Comparison of ENCODE assay signal across 10 cellular contexts in genomic region chr6:157032923-157033322, GRCh38.
DNase-seq lines count a peak whose midpoint lies in the region; ATAC-seq and TF ChIP-seq lines count a peak whose summit lies in the region.
"Had no signal": no experiment of that assay in that cellular context is flagged by ENCODE, and none has a peak within 500 bp of the region (broad histone marks: within the 10 kb centered on the region; RNA-seq: fewer than 3 reads in every experiment).

No MANE protein-coding gene starts in this region.

- H3K4me3 ChIP-seq in mucosa of stomach (ENCODE audit: low read length) (peak overlapping the region; percentile 49), vagina (peak overlapping the region; percentile 41 to 42), WERI-Rb-1 (ENCODE audit: low read depth, low read length) (no peak overlapping the region)
- H3K4me3 ChIP-seq: HAP-1 had no signal

- H3K4me1 ChIP-seq in mucosa of stomach (ENCODE audit: control insufficient read depth, insufficient read depth, low read length) (peaks cover 18% of the 10 kb centered on the region), vagina (peaks cover 51% of the 10 kb centered on the region)

- no peaks in the 10 kb centered on the region for H3K27me3 ChIP-seq in mucosa of stomach (ENCODE audit: control insufficient read depth, insufficient read depth, low read length)
- H3K27me3 ChIP-seq in vagina: no peaks in the 10 kb centered on the region
- H3K27me3 ChIP-seq in WERI-Rb-1 (ENCODE audit: insufficient read depth, low read depth, severe bottlenecking): no peaks in the 10 kb centered on the region

- POLR2A ChIA-PET in MCF 10A (lab: Yijun Ruan, JAX): interaction anchor here (0.6 to 4.6 kb wide), 9 partner anchors 10 to 312 kb away, joined by 3 to 122 read pairs (median 12); partner anchors contain the start of gene ARID1B

- H3K9me3 ChIP-seq in mucosa of stomach (ENCODE audit: control insufficient read depth, low read length): no peaks in the 10 kb centered on the region
- H3K9me3 ChIP-seq in vagina: no peaks in the 10 kb centered on the region
- no peaks in the 10 kb centered on the region for H3K9me3 ChIP-seq in WERI-Rb-1 (ENCODE audit: severe bottlenecking)
- H3K9me3 ChIP-seq: HAP-1 had no signal

- no peak for DNase-seq in stimulated activated naive CD8-positive, alpha-beta T cell treated with anti-CD3 and anti-CD28 coated beads, Interleukin-15, Interleukin-2, amounts not matched to agents 100 U/mL and 50 U/mL, for 24 hours
- no peak for DNase-seq in MCF 10A (ENCODE audit: unreplicated experiment)
- DNase-seq in vagina (ENCODE audit: extremely low spot score in 2 of 2): no peak
- DNase-seq in stimulated activated CD4-positive, alpha-beta T cell treated with anti-CD3 and anti-CD28 coated beads, Interleukin-4, amount 100 ng/mL, for 1 hour: no peak
- no peak for DNase-seq in WERI-Rb-1
- DNase-seq: anterior cingulate cortex had no signal

- intact Hi-C loops in MCF 10A (cut with micrococcal nuclease): loop anchor here (5.0 kb wide), 2 partner anchors 74 to 471 kb away; no protein-coding TSS in a partner anchor
- intact Hi-C loops in vagina (cut with DNase I): no loop called here

- H3K9me3 Mint-ChIP-seq in stimulated activated naive CD8-positive, alpha-beta T cell treated with anti-CD3 and anti-CD28 coated beads, Interleukin-15, Interleukin-2, amounts not matched to agents 100 ng/mL and 50 ng/mL, for 24 hours: peaks cover 5% of the 10 kb centered on the region
- H3K9me3 Mint-ChIP-seq in MCF 10A (ENCODE audit: unreplicated experiment): peaks cover 8% of the 10 kb centered on the region

- TF ChIP-seq POLR2A in vagina (IDR thresholded peaks at IDR 0.05): no peak

- H3K36me3 Mint-ChIP-seq in stimulated activated naive CD8-positive, alpha-beta T cell treated with anti-CD3 and anti-CD28 coated beads, Interleukin-15, Interleukin-2, amounts not matched to agents 100 ng/mL and 50 ng/mL, for 24 hours (ENCODE audit: low read depth): no peaks in the 10 kb centered on the region
- H3K36me3 Mint-ChIP-seq in MCF 10A (ENCODE audit: insufficient read depth, unreplicated experiment): peaks cover 1% of the 10 kb centered on the region

- peak overlapping the region; percentile 86 for H3K9ac ChIP-seq in mucosa of stomach (ENCODE audit: low read length)

- peak overlapping the region; percentile 88 for H3K4me3 Mint-ChIP-seq in stimulated activated naive CD8-positive, alpha-beta T cell treated with anti-CD3 and anti-CD28 coated beads, Interleukin-15, Interleukin-2, amounts not matched to agents 100 ng/mL and 50 ng/mL, for 24 hours
- H3K4me3 Mint-ChIP-seq in MCF 10A (ENCODE audit: unreplicated experiment): peak overlapping the region; percentile 72

- no peaks in the 10 kb centered on the region for H3K36me3 ChIP-seq in mucosa of stomach (ENCODE audit: control insufficient read depth, insufficient read depth, low read length)
- H3K36me3 ChIP-seq in vagina: no peaks in the 10 kb centered on the region
- peaks cover 2% of the 10 kb centered on the region for H3K36me3 ChIP-seq in WERI-Rb-1
- H3K36me3 ChIP-seq: HAP-1 had no signal

- no TSS peak for BruUV-seq in MCF 10A (replicated peaks; lab: Mats Ljungman, UMichigan)

- H3K27ac Mint-ChIP-seq in stimulated activated naive CD8-positive, alpha-beta T cell treated with anti-CD3 and anti-CD28 coated beads, Interleukin-15, Interleukin-2, amounts not matched to agents 100 ng/mL and 50 ng/mL, for 24 hours: peak overlapping the region; percentile 91
- no peak overlapping the region for H3K27ac Mint-ChIP-seq in MCF 10A (ENCODE audit: low read depth, unreplicated experiment)

- CTCF ChIA-PET in MCF 10A (lab: Yijun Ruan, JAX): interaction anchor here (0.6 to 1.6 kb wide), 4 partner anchors 14 to 154 kb away, joined by 3 to 5 read pairs (median 4); no protein-coding TSS in a partner anchor

- peak overlapping the region; percentile 70 for H3K27ac ChIP-seq in vagina
- H3K27ac ChIP-seq in WERI-Rb-1: no peak overlapping the region

- no peaks in the 10 kb centered on the region for H3K27me3 Mint-ChIP-seq in stimulated activated naive CD8-positive, alpha-beta T cell treated with anti-CD3 and anti-CD28 coated beads, Interleukin-15, Interleukin-2, amounts not matched to agents 100 ng/mL and 50 ng/mL, for 24 hours
- H3K27me3 Mint-ChIP-seq in MCF 10A (ENCODE audit: insufficient read depth, unreplicated experiment): no peaks in the 10 kb centered on the region

- no peak for TF ChIP-seq CTCF in MCF 10A (IDR thresholded peaks at IDR 0.05; ENCODE audit: unreplicated experiment)
- no peak for TF ChIP-seq CTCF in vagina (IDR thresholded peaks at IDR 0.05)
- no peak for TF ChIP-seq CTCF in WERI-Rb-1 (IDR thresholded peaks at IDR 0.05; ENCODE audit: low read depth, low read length)

- ATAC-seq in stimulated activated naive CD8-positive, alpha-beta T cell treated with anti-CD3 and anti-CD28 coated beads, Interleukin-15, Interleukin-2, amounts not matched to agents 100 U/mL and 50 U/mL, for 24 hours: no peak
- no peak for ATAC-seq in HG02798 (IDR thresholded peaks at IDR 0.05; ENCODE audit: poor library complexity, unreplicated experiment)

- peaks cover 27% of the 10 kb centered on the region for H3K4me1 Mint-ChIP-seq in stimulated activated naive CD8-positive, alpha-beta T cell treated with anti-CD3 and anti-CD28 coated beads, Interleukin-15, Interleukin-2, amounts not matched to agents 100 ng/mL and 50 ng/mL, for 24 hours (ENCODE audit: low read depth)
- H3K4me1 Mint-ChIP-seq in MCF 10A (ENCODE audit: insufficient read depth, unreplicated experiment): peaks cover 27% of the 10 kb centered on the region
